In genomic region chr15:47437492-47437891, GRCh38 we compare ENCODE assay signal across 27 cellular contexts.
A peak's percentile ranks its signal among the peaks of the same experiment; 100 is the strongest.
DNase-seq lines count a peak whose midpoint lies in the region; ATAC-seq lines count a peak whose summit lies in the region.
"Had no signal": no experiment of that assay in that cellular context is flagged by ENCODE, and none has a peak within 500 bp of the region (broad histone marks: within the 10 kb centered on the region; RNA-seq: fewer than 3 reads in every experiment).

No MANE protein-coding gene starts in this region.

- H3K27ac ChIP-seq in epithelial cell of prostate: peak overlapping the region; percentile 30
- H3K27ac ChIP-seq: 22Rv1, C4-2B, Peyer's patch had no signal

- no peak for ATAC-seq in HG03432 (IDR thresholded peaks at IDR 0.05; ENCODE audit: unreplicated experiment)
- ATAC-seq: CD8-positive, alpha-beta T cell; HepG2; K562 had no signal

- DNase-seq in DMS53 (lab: John Stamatoyannopoulos, UW): peak; percentile 12
- no peak for DNase-seq in DMS53 treated with DMSO at 0.1 percent for 48 hours (lab: John Stamatoyannopoulos, UW; ENCODE audit: unreplicated experiment)
- DNase-seq in NCI-H69 (lab: John Stamatoyannopoulos, UW): peak; percentile 68
- DNase-seq in epithelial cell of prostate (ENCODE audit: low read depth, low spot score): peak; percentile 34
- DNase-seq in putamen (ENCODE audit: low spot score): peak; percentile 13
- no peak for DNase-seq in activated CD4-positive, alpha-beta T cell treated with anti-CD3 and anti-CD28 coated beads, Interleukin-2, amount 50 U/mL, for 4 hours
- DNase-seq in GM03348 (ENCODE audit: low spot score): no peak
- DNase-seq: Caco-2; CD8-positive, alpha-beta T cell; DMS 273 treated with DMSO at 0.1 percent for 48 hours; DND-41; Kasumi-1; NCI-H1105; NCI-H1436 treated with DMSO at 0.1 percent for 48 hours; NCI-H2081; NCI-H2171 treated with DMSO at 0.1 percent for 48 hours; NCI-H345; NCI-H510A treated with DMSO at 0.1 percent for 48 hours; NCI-H774; Peyer's patch; SK-N-SH; SW 1271 had no signal

Comparison
In these comparisons a context has a peak if more than half of its experiments do, and no peak if none do; other contexts are left out.
1. DNase-seq: peak in DMS53 (single experiment), NCI-H69 (single experiment), epithelial cell of prostate (single experiment) and putamen (single experiment); none in DMS53 treated with DMSO at 0.1 percent for 48 hours (single experiment), activated CD4-positive, alpha-beta T cell treated with anti-CD3 and anti-CD28 coated beads, Interleukin-2, amount 50 U/mL, for 4 hours (0 of 2) and GM03348 (single experiment).